ENCODE assay signal across 25 cellular contexts in genomic region chr3:196677929-196678328, GRCh38. TPM values are rescaled to one million over a fixed set of nuclear protein-coding genes. Genes with fewer than 3 reads are reported as not detected.
"Had no signal": no experiment of that assay in that cellular context is flagged by ENCODE, and none has a peak within 500 bp of the region (broad histone marks: within the 10 kb centered on the region; RNA-seq: fewer than 3 reads in every experiment).

No MANE protein-coding gene starts in this region.

- ATAC-seq: activated CD8-positive, alpha-beta T cell treated with anti-CD3 and anti-CD28 coated beads, Interleukin-2, amount 10 ng/mL, durations not matched to agents 7 days and 5 days; foreskin keratinocyte; heart right ventricle; left ventricle myocardium superior; mucosa of descending colon; right lobe of liver; T-helper 17 cell had no signal

- H3K27ac Mint-ChIP-seq: activated CD8-positive, alpha-beta T cell treated with anti-CD3 and anti-CD28 coated beads, Interleukin-2, amount 10 ng/mL, durations not matched to agents 7 days and 5 days; nephron; T-helper 17 cell had no signal

- H3K27me3 Mint-ChIP-seq: central memory CD8-positive, alpha-beta T cell; T-helper 17 cell had no signal

- H3K4me1 Mint-ChIP-seq: central memory CD8-positive, alpha-beta T cell; nephron had no signal

- H3K4me3 ChIP-seq: esophagus muscularis mucosa, heart right ventricle, mucosa of descending colon, right lobe of liver, SK-N-MC, stomach, thyroid gland, upper lobe of left lung, vagina had no signal

- H3K36me3 ChIP-seq: esophagus muscularis mucosa, heart right ventricle, right lobe of liver, stomach, thyroid gland, upper lobe of left lung, vagina had no signal

- H3K9me3 ChIP-seq: esophagus muscularis mucosa, heart right ventricle, mucosa of descending colon, right lobe of liver, stomach, thyroid gland, upper lobe of left lung, vagina had no signal

- H3K4me1 ChIP-seq: esophagus muscularis mucosa, foreskin keratinocyte, right lobe of liver, thyroid gland, vagina had no signal

- H3K9me3 Mint-ChIP-seq: activated naive CD4-positive, alpha-beta T cell treated with anti-CD3 and anti-CD28 coated beads, Interleukin-2, amount 50 U/mL, for 72 hours; central memory CD8-positive, alpha-beta T cell had no signal

- DNase-seq: activated CD4-positive, alpha-beta T cell treated with anti-CD3 and anti-CD28 coated beads, Interleukin-2, amount 50 U/mL, for 1 hour; activated CD8-positive, alpha-beta T cell treated with anti-CD3 and anti-CD28 coated beads, Interleukin-2, amount 10 ng/mL, durations not matched to agents 7 days and 5 days; activated gamma-delta T cell treated with Interleukin-2 at 50 U/mL for 16 hours; activated T-cell treated with anti-CD3 and anti-CD28 coated beads for 4 hours; anterior cingulate cortex; dermis blood vessel endothelial cell; effector CD4-positive, alpha-beta T cell; foreskin keratinocyte; heart right ventricle; left ventricle myocardium superior; mucosa of descending colon; right lobe of liver; stimulated activated CD4-positive, alpha-beta T cell treated with anti-CD3 and anti-CD28 coated beads, Interleukin-4, amount 100 ng/mL, for 1 hour; stomach; T-helper 17 cell; thyroid gland; upper lobe of left lung had no signal

- H3K4me3 Mint-ChIP-seq: activated CD8-positive, alpha-beta T cell treated with anti-CD3 and anti-CD28 coated beads, Interleukin-2, amount 10 ng/mL, durations not matched to agents 7 days and 5 days; central memory CD8-positive, alpha-beta T cell; nephron had no signal

- H3K27me3 ChIP-seq: right lobe of liver, thyroid gland, upper lobe of left lung, vagina had no signal

- H3K27ac ChIP-seq: esophagus muscularis mucosa, foreskin keratinocyte, heart right ventricle, right lobe of liver, SK-N-MC, stomach, thyroid gland, vagina, VCaP had no signal

RNA-seq across cellular contexts. Expression of gene NRROS, which starts 38.4 kb away (rescaled TPM):
- total RNA-seq: bronchial epithelial cell had no signal
